ENCODE assay signal across 8 cellular contexts in the genomic region with DNA sequence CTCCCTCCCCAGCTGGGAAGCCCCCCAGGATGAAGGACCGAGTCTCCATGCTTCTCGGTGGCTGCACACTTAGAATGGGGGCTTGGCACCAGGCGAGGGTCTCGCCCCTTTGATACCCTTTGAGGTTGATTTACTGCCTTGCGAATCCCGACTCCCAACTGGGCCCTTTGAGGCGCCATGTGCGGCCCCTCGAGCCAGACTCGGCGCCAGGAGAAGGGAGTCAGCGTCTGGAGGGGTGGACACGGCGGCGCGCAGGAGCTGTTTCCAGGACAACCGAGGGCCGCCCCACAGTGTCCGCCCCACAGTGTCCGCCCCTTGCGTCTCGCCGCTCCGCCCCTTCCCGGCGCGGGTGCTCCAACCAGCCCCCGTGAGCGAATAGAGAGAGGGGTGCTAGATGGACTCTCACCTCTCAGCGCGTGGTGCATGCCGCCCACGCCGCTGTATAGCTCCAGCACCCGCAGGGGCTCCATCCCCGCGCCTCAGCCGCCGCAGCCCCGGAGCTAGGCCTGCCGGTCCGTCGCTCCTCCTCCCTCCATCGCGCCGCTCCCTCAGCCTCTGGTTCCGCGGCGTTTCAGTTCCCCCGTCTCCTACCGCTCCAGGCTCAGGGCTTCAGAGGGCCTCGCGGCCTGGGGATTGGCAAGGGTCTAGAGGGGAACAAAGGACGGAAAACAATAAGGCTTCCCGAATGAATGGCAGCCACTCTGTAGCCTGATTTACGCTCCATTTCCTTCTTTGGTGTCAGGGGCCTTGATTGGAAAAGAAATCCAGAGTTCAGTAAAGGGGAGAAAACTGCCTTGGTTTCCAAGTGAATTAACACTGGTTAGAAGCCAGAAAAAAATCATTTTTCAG. TPM values are rescaled to one million over a fixed set of nuclear protein-coding genes. Genes with fewer than 3 reads are reported as not detected.
DNase-seq lines count a peak whose midpoint lies in the region; ATAC-seq, FAIRE-seq and TF ChIP-seq lines count a peak whose summit lies in the region.

A gene with protein sequence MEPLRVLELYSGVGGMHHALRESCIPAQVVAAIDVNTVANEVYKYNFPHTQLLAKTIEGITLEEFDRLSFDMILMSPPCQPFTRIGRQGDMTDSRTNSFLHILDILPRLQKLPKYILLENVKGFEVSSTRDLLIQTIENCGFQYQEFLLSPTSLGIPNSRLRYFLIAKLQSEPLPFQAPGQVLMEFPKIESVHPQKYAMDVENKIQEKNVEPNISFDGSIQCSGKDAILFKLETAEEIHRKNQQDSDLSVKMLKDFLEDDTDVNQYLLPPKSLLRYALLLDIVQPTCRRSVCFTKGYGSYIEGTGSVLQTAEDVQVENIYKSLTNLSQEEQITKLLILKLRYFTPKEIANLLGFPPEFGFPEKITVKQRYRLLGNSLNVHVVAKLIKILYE (minus strand): TSS at position 508 of the 849 bp plus-strand sequence. CDS start 38 bp downstream, at position 470.

- H3K9me3 Mint-ChIP-seq in CD4-positive, alpha-beta memory T cell, result no peaks in the 10 kb centered on the region

- no peaks in the 10 kb centered on the region for H3K36me3 ChIP-seq in CD4-positive, alpha-beta memory T cell (ENCODE audit: insufficient read depth, low read length)
- no peaks in the 10 kb centered on the region for H3K36me3 ChIP-seq in endothelial cell of umbilical vein (ENCODE audit: control insufficient read depth in 2 of 2, extremely low read depth in 1 of 2, insufficient read depth in 2 of 2, low read length in 2 of 2)

- dilution Hi-C loops in endothelial cell of umbilical vein (cut with MboI; ENCODE audit: extremely low pct_ligation_motif_present, low sequenced_read_pairs), result no loop called here

- H3K9me3 ChIP-seq in CD4-positive, alpha-beta memory T cell (ENCODE audit: control insufficient read depth in 1 of 2, low read length in 2 of 2), result no peaks in the 10 kb centered on the region
- H3K9me3 ChIP-seq in endothelial cell of umbilical vein (replicated peaks; ENCODE audit: control insufficient read depth, insufficient read depth, low read length), result no peaks in the 10 kb centered on the region

- CTCF ChIA-PET in CD4-positive, alpha-beta memory T cell (lab: Charles Lee; ENCODE audit: partially characterized antibody), result interaction anchor here (0.8 to 3.5 kb wide), 14 partner anchors 11 to 357 kb away, joined by 3 to 60 read pairs (median 4); a partner anchor contains a TSS
- CTCF ChIA-PET in endothelial cell of umbilical vein (lab: Charles Lee), result interaction anchor here (0.7 to 4.1 kb wide), 21 partner anchors 8 to 358 kb away, joined by 3 to 46 read pairs (median 4); a partner anchor contains a TSS

- peak; percentile 83 for FAIRE-seq in endothelial cell of umbilical vein (lab: Jason Lieb, UNC)

- H3K4me2 ChIP-seq in endothelial cell of umbilical vein (ENCODE audit: insufficient read depth, low read length), result peak within 1 kb of the TSS; percentile 100

- intact Hi-C loops in CD4-positive, alpha-beta memory T cell (cut with micrococcal nuclease), result loop anchor here (1.0 to 5.0 kb wide), 3 partner anchors 29 to 384 kb away; a partner anchor contains a TSS
- intact Hi-C loops in endothelial cell of umbilical vein (cut with micrococcal nuclease), result loop anchor here (1.0 to 2.0 kb wide), 8 partner anchors 15 to 358 kb away; a partner anchor contains a TSS

- peaks cover 24 to 59% (median 42%) of the 10 kb centered on the region in 4 donors for H3K4me1 Mint-ChIP-seq in CD4-positive, alpha-beta memory T cell

- H3K4me1 ChIP-seq in CD4-positive, alpha-beta memory T cell (ENCODE audit: insufficient read depth, low read length), result peaks cover 29% of the 10 kb centered on the region
- peaks cover 30% of the 10 kb centered on the region for H3K4me1 ChIP-seq in endothelial cell of umbilical vein (ENCODE audit: control insufficient read depth, extremely low read depth, insufficient read depth, low read length)

- H2AFZ ChIP-seq in endothelial cell of umbilical vein (ENCODE audit: low read depth, low read length), result peak within 1 kb of the TSS; percentile 60

- H3K79me2 ChIP-seq in endothelial cell of umbilical vein (ENCODE audit: control insufficient read depth, insufficient read depth, low read length), result peaks cover 13% of the 10 kb centered on the region

- peak; percentile 89 for ATAC-seq in GM19372 (IDR thresholded peaks at IDR 0.05; ENCODE audit: low read depth, unreplicated experiment)
- peak; percentile 90 for ATAC-seq in HG03520 (IDR thresholded peaks at IDR 0.05; ENCODE audit: unreplicated experiment)

- H3K4me3 ChIP-seq in CD4-positive, alpha-beta memory T cell (ENCODE audit: low read length in 2 of 2), result peak within 1 kb of the TSS; percentile 72 to 89
- peak within 1 kb of the TSS; percentile 69 to 95 (median 91) for H3K4me3 ChIP-seq in endothelial cell of umbilical vein (replicated peaks in 1 of 3; ENCODE audit: insufficient read depth in 1 of 3, low read depth in 1 of 3, low read length in 3 of 3)

- H3K27me3 ChIP-seq in CD4-positive, alpha-beta memory T cell (ENCODE audit: insufficient read depth, low read length), result no peaks in the 10 kb centered on the region
- no peaks in the 10 kb centered on the region for H3K27me3 ChIP-seq in endothelial cell of umbilical vein (ENCODE audit: control insufficient read depth in 2 of 2, insufficient read depth in 2 of 2, low read length in 2 of 2)

- no peak for TF ChIP-seq CTCF in endothelial cell of umbilical vein (IDR thresholded peaks at IDR 0.05; ENCODE audit: extremely low read depth in 1 of 2, insufficient read depth in 1 of 2, low read depth in 1 of 2, low read length in 2 of 2)

- POLR2A ChIA-PET in CD4-positive, alpha-beta memory T cell (lab: Charles Lee; ENCODE audit: partially characterized antibody), result interaction anchor here (0.8 to 11.4 kb wide), 18 partner anchors 9 to 396 kb away, joined by 3 to 483 read pairs (median 4); a partner anchor contains a TSS
- POLR2A ChIA-PET in endothelial cell of umbilical vein (lab: Charles Lee), result interaction anchor here (0.7 to 3.2 kb wide), 9 partner anchors 10 to 344 kb away, joined by 3 to 33 read pairs (median 4); no protein-coding TSS in a partner anchor

- peak within 1 kb of the TSS; percentile 95 for H3K27ac ChIP-seq in CD4-positive, alpha-beta memory T cell (ENCODE audit: low read depth, low read length)
- H3K27ac ChIP-seq in endothelial cell of umbilical vein (ENCODE audit: insufficient read depth, low read depth, low read length), result peak within 1 kb of the TSS; percentile 100

- H3K9ac ChIP-seq in endothelial cell of umbilical vein (replicated peaks; ENCODE audit: extremely low read depth, insufficient read depth, low read length), result peak within 1 kb of the TSS; percentile 100

- H3K9me1 ChIP-seq in endothelial cell of umbilical vein (replicated peaks; ENCODE audit: control insufficient read depth, extremely low read depth, insufficient read depth, low read length), result no peaks in the 10 kb centered on the region

- peak within 1 kb of the TSS; percentile 91 to 98 (median 95) for H3K4me3 Mint-ChIP-seq in CD4-positive, alpha-beta memory T cell

- peak; percentile 79 to 84 (median 80) for DNase-seq in CD4-positive, alpha-beta memory T cell
- DNase-seq in NOMO-1 treated with DMSO at 0.1 percent for 48 hours (lab: John Stamatoyannopoulos, UW; ENCODE audit: unreplicated experiment) (peak; percentile 80), activated T-cell treated with anti-CD3 and anti-CD28 coated beads for 1 hour (ENCODE audit: low read depth) (peak; percentile 66), endothelial cell of umbilical vein (ENCODE audit: low read depth, low spot score) (peak; percentile 91), middle frontal gyrus (ENCODE audit: extremely low spot score, low spot score) (peak; percentile 76)
- DNase-seq in stimulated activated CD8-positive, alpha-beta memory T cell treated with anti-CD3 and anti-CD28 coated beads, Interleukin-15, amount 100 ng/mL, for 48 hours (ENCODE audit: low read depth in 2 of 2), result peak; percentile 79 to 80

- H4K20me1 ChIP-seq in endothelial cell of umbilical vein (replicated peaks; ENCODE audit: control insufficient read depth, extremely low read depth, insufficient read depth, low read length), result no peaks in the 10 kb centered on the region

- BruUV-seq in endothelial cell of umbilical vein (replicated peaks; lab: Mats Ljungman, UMichigan), result TSS peak; percentile 79

- peak within 1 kb of the TSS; percentile 98 to 99 (median 99) for H3K27ac Mint-ChIP-seq in CD4-positive, alpha-beta memory T cell

- TF ChIP-seq POLR2A in endothelial cell of umbilical vein (IDR thresholded peaks at IDR 0.05; ENCODE audit: low read depth, low read length), result peak; percentile 86

- H3K36me3 Mint-ChIP-seq in CD4-positive, alpha-beta memory T cell, result peaks cover 0 to 9% of the 10 kb centered on the region in 2 donors

- H3K27me3 Mint-ChIP-seq in CD4-positive, alpha-beta memory T cell, result no peaks in the 10 kb centered on the region

TF ChIP-seq in endothelial cell of umbilical vein, 7 proteins besides CTCF, POLR2A, EP300 and RAD21:
- TF ChIP-seq, protein P1, sequence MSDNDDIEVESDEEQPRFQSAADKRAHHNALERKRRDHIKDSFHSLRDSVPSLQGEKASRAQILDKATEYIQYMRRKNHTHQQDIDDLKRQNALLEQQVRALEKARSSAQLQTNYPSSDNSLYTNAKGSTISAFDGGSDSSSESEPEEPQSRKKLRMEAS (IDR thresholded peaks at IDR 0.05; ENCODE audit: insufficient read depth, insufficient read length), result no peak
- TF ChIP-seq POLR2AphosphoS5 (IDR thresholded peaks at IDR 0.05; ENCODE audit: insufficient read depth, low read depth, low read length) (peak; percentile 74), FOS (IDR thresholded peaks at IDR 0.05; ENCODE audit: borderline replicate concordance, insufficient read depth, low read length) (no peak), JUN (IDR thresholded peaks at IDR 0.05; ENCODE audit: borderline replicate concordance, insufficient read depth, insufficient read length, low read depth) (no peak), GATA2 (IDR thresholded peaks at IDR 0.05; ENCODE audit: insufficient read depth, insufficient read length, low read depth, low read length) (no peak), EZH2 (IDR thresholded peaks at IDR 0.05; ENCODE audit: borderline replicate concordance, low read depth, low read length, severe bottlenecking) (no peak), MYC (IDR thresholded peaks at IDR 0.05; ENCODE audit: low read depth, low read length) (no peak)

RNA-seq across cellular contexts. Expression of the gene that starts here (rescaled TPM):
- 10 to 100 TPM; 20.2 to 21.3 TPM for total RNA-seq in CD4-positive, alpha-beta memory T cell
- 1 to 10 TPM; 7.3 to 8.2 TPM for polyA plus RNA-seq in CD4-positive, alpha-beta memory T cell
- total RNA-seq in endothelial cell of umbilical vein, result 12.3 and 15.2 TPM in 2 replicates
- 10.0 and 15.3 TPM in 2 replicates for polyA plus RNA-seq in endothelial cell of umbilical vein
- 5.1 and 5.2 TPM in 2 replicates for polyA plus RNA-seq in endothelial cell of umbilical vein (2011; cell fraction: cytosol; rRNA removed)
- polyA plus RNA-seq in endothelial cell of umbilical vein (2011; cell fraction: nucleus; rRNA removed), result 11.3 and 14.3 TPM in 2 replicates
- polyA plus RNA-seq in endothelial cell of umbilical vein (2012), result 3.5 and 6.1 TPM in 2 replicates
- polyA minus RNA-seq in endothelial cell of umbilical vein, result 15.6 and 18.2 TPM in 2 replicates
- polyA minus RNA-seq in endothelial cell of umbilical vein (2011; cell fraction: cytosol; rRNA and poly(A)+ RNA removed), result 2.0 TPM
- polyA minus RNA-seq in endothelial cell of umbilical vein (2011; cell fraction: nucleus; rRNA and poly(A)+ RNA removed), result 52.0 and 59.3 TPM in 2 replicates

Comparison
In these comparisons a context has a peak if more than half of its experiments do, and no peak if none do; other contexts are left out.
1. Peak in every context shown above with its lines: DNase-seq, ATAC-seq, H3K4me3 ChIP-seq and H3K27ac ChIP-seq.